In the genomic region with DNA sequence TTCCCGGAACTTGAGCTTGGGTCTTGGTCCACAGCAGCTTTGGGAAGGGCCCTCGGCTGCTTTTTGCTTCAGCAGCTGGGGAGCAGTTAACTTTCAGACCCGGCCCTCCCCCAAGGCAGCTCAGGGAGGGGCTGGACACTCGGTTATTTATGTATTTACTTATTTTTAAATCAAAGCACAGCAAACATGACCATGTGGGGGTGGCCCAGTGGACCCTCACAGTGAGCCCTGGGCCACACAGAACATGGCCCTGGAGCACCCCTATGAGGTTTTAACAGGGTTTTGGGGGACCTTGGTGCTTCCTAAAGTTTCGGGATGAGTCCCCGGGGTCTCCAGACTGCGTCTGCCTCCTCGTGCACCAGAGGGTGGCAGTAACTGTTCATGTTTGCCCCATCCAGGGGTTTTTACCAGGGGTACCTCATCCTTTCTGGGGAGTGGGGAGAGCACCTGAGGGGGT, we compare ENCODE assay signal across 17 cellular contexts. TPM values are rescaled to one million over a fixed set of nuclear protein-coding genes. Genes with fewer than 3 reads are reported as not detected.
DNase-seq lines count a peak whose midpoint lies in the region; FAIRE-seq and TF ChIP-seq lines count a peak whose summit lies in the region.
"Had no signal": no experiment of that assay in that cellular context is flagged by ENCODE, and none has a peak within 500 bp of the region (broad histone marks: within the 10 kb centered on the region; RNA-seq: fewer than 3 reads in every experiment).

No MANE protein-coding gene starts in this region.

- H4K91ac ChIP-seq in H1 (replicated peaks; ENCODE audit: insufficient read length, low read length), result no peak overlapping the region

- H3K14ac ChIP-seq in H1 (ENCODE audit: insufficient read length), result no peak overlapping the region

- H3K9me3 ChIP-seq in H1 (ENCODE audit: insufficient read depth in 2 of 2, low read depth in 1 of 2, low read length in 1 of 2), result no peaks in the 10 kb centered on the region
- H3K9me3 ChIP-seq: HAP-1, tibial nerve had no signal

- H2BK5ac ChIP-seq in H1 (ENCODE audit: low read depth, low read length), result no peak overlapping the region

- peaks cover 10% of the 10 kb centered on the region for H3K4me1 Mint-ChIP-seq in neural crest cell

- no peak overlapping the region for H3K56ac ChIP-seq in H1 (replicated peaks; ENCODE audit: insufficient read length, low read depth, low read length)

- H3K4ac ChIP-seq in H1 (replicated peaks; ENCODE audit: insufficient read length, low read depth, low read length), result no peak overlapping the region

- no peak overlapping the region for H2BK15ac ChIP-seq in H1 (ENCODE audit: low read length)

- no peak for FAIRE-seq in H1 (lab: Jason Lieb, UNC)
- FAIRE-seq: endothelial cell of umbilical vein had no signal

- H3K4me3 ChIP-seq in H1 (ENCODE audit: extremely low read depth in 1 of 4, insufficient read depth in 2 of 4, low read depth in 3 of 4, low read length in 4 of 4), result no peak overlapping the region
- H3K4me3 ChIP-seq: HAP-1, tibial nerve had no signal

- H4K5ac ChIP-seq in H1 (ENCODE audit: insufficient read length, low read depth, low read length), result no peak overlapping the region

- H2AFZ ChIP-seq in H1 (ENCODE audit: low read length), result no peak overlapping the region

- no peak overlapping the region for H3K27ac Mint-ChIP-seq in neural crest cell (ENCODE audit: unreplicated experiment)

- 77% methylated on average over 8 of the region's 8 CpGs; no CpG with 5 or more reads in 1 of the 2 experiments for WGBS in H1 (ENCODE audit: extremely low coverage in 1 of 2, insufficient coverage in 1 of 2, insufficient read length in 1 of 2, insufficient replicate concordance in 2 of 2, low coverage in 1 of 2, low lambda C conversion rate in 2 of 2, missing lambda C conversion rate in 1 of 2), 2 experiments

- H3K36me3 ChIP-seq in H1 (ENCODE audit: control insufficient read depth in 2 of 4, insufficient read depth in 4 of 4, low read length in 3 of 4), result no peaks in the 10 kb centered on the region
- H3K36me3 ChIP-seq: HAP-1, tibial nerve had no signal

- peaks cover 3% of the 10 kb centered on the region for H3K27me3 Mint-ChIP-seq in neural crest cell (ENCODE audit: low read depth)

- no peak for TF ChIP-seq EP300 in H1 (IDR thresholded peaks at IDR 0.05; ENCODE audit: borderline replicate concordance in 1 of 2, low read depth in 2 of 2, low read length in 2 of 2)

- H3K4me2 ChIP-seq in H1 (ENCODE audit: insufficient read depth in 1 of 2, low read depth in 2 of 2, low read length in 2 of 2), result no peak overlapping the region

- H3K23me2 ChIP-seq in H1 (ENCODE audit: low read depth, low read length), result no peaks in the 10 kb centered on the region

- TF ChIP-seq POLR2A in H1 (IDR thresholded peaks at IDR 0.05; ENCODE audit: control extremely low read depth in 1 of 2, low read depth in 2 of 2, low read length in 2 of 2), result no peak

- H3K18ac ChIP-seq in H1 (ENCODE audit: extremely low read depth, low read length), result no peak overlapping the region

- H2BK120ac ChIP-seq in H1 (replicated peaks; ENCODE audit: low read depth, low read length), result no peak overlapping the region

- H3K36me3 Mint-ChIP-seq in neural crest cell (ENCODE audit: low read depth), result no peaks in the 10 kb centered on the region

- no peak overlapping the region for H3K27ac ChIP-seq in H1 (ENCODE audit: low read depth, low read length)
- H3K27ac ChIP-seq: tibial nerve had no signal

- no peak overlapping the region for H2BK12ac ChIP-seq in H1 (ENCODE audit: low read depth, low read length)

- H3K23ac ChIP-seq in H1 (ENCODE audit: insufficient read length), result no peak overlapping the region

- H3K79me1 ChIP-seq in H1 (ENCODE audit: low read depth, low read length), result no peaks in the 10 kb centered on the region

- H3K27me3 ChIP-seq in H1 (replicated peaks in 1 of 4; ENCODE audit: control insufficient read depth in 3 of 4, extremely low read depth in 1 of 4, insufficient read depth in 3 of 4, low read length in 3 of 4), result no peaks in the 10 kb centered on the region

- TF ChIP-seq RAD21 in H1 (IDR thresholded peaks at IDR 0.05 in 1 of 2, conservative IDR thresholded peaks at IDR 0.05 in 1 of 2; ENCODE audit: low read depth in 2 of 2, low read length in 2 of 2), result peak; percentile 85 to 89

- no peak overlapping the region for H4K8ac ChIP-seq in H1 (ENCODE audit: extremely low read depth, insufficient read depth, low read length)

- POLR2A ChIA-PET in H1 (lab: Charles Lee; ENCODE audit: partially characterized antibody), result interaction anchor here (1.0 kb wide), 1 partner anchor 71 kb away, joined by 3 read pairs; the partner anchor contains the start of gene TCEA2

- H3K4me3 Mint-ChIP-seq in neural crest cell, result no peak overlapping the region

- peak; percentile 60 to 75 (median 62) for TF ChIP-seq CTCF in H1 (IDR thresholded peaks at IDR 0.05; ENCODE audit: control extremely low read depth in 1 of 3, insufficient read depth in 1 of 3, low read depth in 1 of 3, low read length in 3 of 3)
- TF ChIP-seq CTCF in neural crest cell (conservative IDR thresholded peaks at IDR 0.05), result peak; percentile 27

- H2AK5ac ChIP-seq in H1 (ENCODE audit: low read depth, low read length), result no peak overlapping the region

- H3K79me2 ChIP-seq in H1 (ENCODE audit: control insufficient read depth in 1 of 2, insufficient read depth in 2 of 2, low read length in 2 of 2), result no peaks in the 10 kb centered on the region

- no peaks in the 10 kb centered on the region for H3K9me3 Mint-ChIP-seq in neural crest cell

- CTCF ChIA-PET in H1 (lab: Charles Lee; ENCODE audit: partially characterized antibody), result interaction anchor here (0.6 to 1.0 kb wide), 5 partner anchors 14 to 121 kb away, joined by 3 to 4 read pairs (median 3); no protein-coding TSS in a partner anchor

- H4K20me1 ChIP-seq in H1 (replicated peaks in 1 of 2; ENCODE audit: control insufficient read depth in 1 of 2, insufficient read depth in 2 of 2, low read length in 2 of 2), result no peaks in the 10 kb centered on the region

- DNase-seq in NCI-H1092 treated with DMSO at 0.1 percent for 48 hours (lab: John Stamatoyannopoulos, UW) (peak; percentile 48), NCI-H1092 (lab: John Stamatoyannopoulos, UW) (no peak), HT-29 (ENCODE audit: low spot score) (peak; percentile 45), H1 (ENCODE audit: low read depth in 1 of 2, low spot score in 2 of 2) (peak in 1 of 2 experiments; percentile 57), neural crest cell (ENCODE audit: low read depth, low spot score) (no peak), HUDEP-2 (lab: John Stamatoyannopoulos, UW; ENCODE audit: unreplicated experiment in 76 of 76) (no peak), midbrain (lab: John Stamatoyannopoulos, UW) (no peak), DMS114 treated with DMSO at 0.1 percent for 48 hours (lab: John Stamatoyannopoulos, UW; ENCODE audit: unreplicated experiment) (no peak)
- DNase-seq: 8988T, GDM1, kidney glomerular epithelial cell, MM.1S had no signal

- no peak overlapping the region for H3K9ac ChIP-seq in H1 (replicated peaks in 1 of 4; ENCODE audit: extremely low read depth in 1 of 4, low read depth in 3 of 4, low read length in 3 of 4)

- H2BK20ac ChIP-seq in H1 (ENCODE audit: low read length), result no peak overlapping the region

- no peaks in the 10 kb centered on the region; a peak in 1 of 7 replicates for H3K4me1 ChIP-seq in H1 (replicated peaks in 1 of 4; ENCODE audit: control insufficient read depth in 3 of 4, insufficient read depth in 4 of 4, low read length in 3 of 4)
- H3K4me1 ChIP-seq: HAP-1, tibial nerve had no signal

RNA-seq across cellular contexts. Expression of gene NPBWR2, which starts 26.6 kb away (rescaled TPM):
- total RNA-seq in HT-29 (2014; rRNA removed; shearing (Covaris generic)), result not detected in 2 replicates
- total RNA-seq in H1 (2021; fragmentation: NEBNext Ultra II Directional; extraction: Animal tissue kit (Norgen Biotek cat#: 25700)), result not detected in 2 replicates
- not detected in 2 replicates for polyA plus RNA-seq in H1 (2011; rRNA removed)
- polyA plus RNA-seq in H1 (2011; cell fraction: cytosol; rRNA removed), result not detected
- not detected for polyA plus RNA-seq in H1 (2011; cell fraction: nucleus; rRNA removed)
- polyA plus RNA-seq in H1 (2012, experiment 1 of 2), result 0.11 TPM in 1 of 4 replicates, not detected in the others
- not detected for polyA plus RNA-seq in H1 (2012, experiment 2 of 2)
- polyA plus RNA-seq in H1 (2013, experiment 1 of 2), result not detected
- polyA plus RNA-seq in H1 (2013, experiment 2 of 2), result not detected
- polyA minus RNA-seq in H1 (2011; rRNA and poly(A)+ RNA removed), result not detected in 2 replicates
- polyA minus RNA-seq in H1 (2011; cell fraction: cytosol; rRNA and poly(A)+ RNA removed), result not detected
- not detected for polyA minus RNA-seq in H1 (2011; cell fraction: nucleus; rRNA and poly(A)+ RNA removed)
- total RNA-seq in neural crest cell, result not detected in 2 replicates
- total RNA-seq: activated CD8-positive, alpha-beta memory T cell treated with anti-CD3 and anti-CD28 coated beads for 36 hours; endothelial cell of umbilical vein; T-helper 1 cell treated with Interleukin-12 subunit alpha and Interleukin-12 subunit beta and Interleukin-4 antibody, amounts not matched to agents 30 ng/mL and 1 ng/mL, for 36 hours; tibial nerve had no signal
- polyA plus RNA-seq: endothelial cell of umbilical vein had no signal

RNA-seq across cellular contexts. Expression of gene MYT1, which starts 30.3 kb away (rescaled TPM):
- total RNA-seq in HT-29 (2014; rRNA removed; shearing (Covaris generic)), result 2.8 and 5.8 TPM in 2 replicates
- total RNA-seq in H1 (2021; fragmentation: NEBNext Ultra II Directional; extraction: Animal tissue kit (Norgen Biotek cat#: 25700)), result 1.1 and 2.0 TPM in 2 replicates
- 0.63 and 1.0 TPM in 2 replicates for polyA plus RNA-seq in H1 (2011; rRNA removed)
- polyA plus RNA-seq in H1 (2011; cell fraction: cytosol; rRNA removed), result 0.96 TPM
- polyA plus RNA-seq in H1 (2011; cell fraction: nucleus; rRNA removed), result 2.8 TPM
- polyA plus RNA-seq in H1 (2012, experiment 1 of 2), result 0.51 to 1.5 TPM (median 1.1 TPM) in 4 replicates
- polyA plus RNA-seq in H1 (2012, experiment 2 of 2), result 0.24 TPM
- 1.2 TPM for polyA plus RNA-seq in H1 (2013, experiment 1 of 2)
- polyA plus RNA-seq in H1 (2013, experiment 2 of 2), result 0.90 TPM
- polyA minus RNA-seq in H1 (2011; rRNA and poly(A)+ RNA removed), result 0.88 and 0.95 TPM in 2 replicates
- 1.3 TPM for polyA minus RNA-seq in H1 (2011; cell fraction: cytosol; rRNA and poly(A)+ RNA removed)
- polyA minus RNA-seq in H1 (2011; cell fraction: nucleus; rRNA and poly(A)+ RNA removed), result 1.00 TPM
- total RNA-seq in neural crest cell, result 4.0 and 4.3 TPM in 2 replicates
- total RNA-seq: activated CD8-positive, alpha-beta memory T cell treated with anti-CD3 and anti-CD28 coated beads for 36 hours; endothelial cell of umbilical vein; T-helper 1 cell treated with Interleukin-12 subunit alpha and Interleukin-12 subunit beta and Interleukin-4 antibody, amounts not matched to agents 30 ng/mL and 1 ng/mL, for 36 hours; tibial nerve had no signal
- polyA plus RNA-seq: endothelial cell of umbilical vein had no signal

RNA-seq across cellular contexts. Expression of gene LKAAEAR1, which starts 49.8 kb away (rescaled TPM):
- total RNA-seq in HT-29 (2014; rRNA removed; shearing (Covaris generic)), result not detected in 2 replicates
- total RNA-seq in H1 (2021; fragmentation: NEBNext Ultra II Directional; extraction: Animal tissue kit (Norgen Biotek cat#: 25700)), result 0.41 and 0.52 TPM in 2 replicates
- polyA plus RNA-seq in H1 (2011; rRNA removed), result 0.53 and 0.91 TPM in 2 replicates
- 0.65 TPM for polyA plus RNA-seq in H1 (2011; cell fraction: cytosol; rRNA removed)
- 0.34 TPM for polyA plus RNA-seq in H1 (2011; cell fraction: nucleus; rRNA removed)
- 0.24 TPM in 1 of 4 replicates, not detected in the others for polyA plus RNA-seq in H1 (2012, experiment 1 of 2)
- polyA plus RNA-seq in H1 (2012, experiment 2 of 2), result not detected
- 0.20 TPM for polyA plus RNA-seq in H1 (2013, experiment 1 of 2)
- 0.28 TPM for polyA plus RNA-seq in H1 (2013, experiment 2 of 2)
- not detected in 2 replicates for polyA minus RNA-seq in H1 (2011; rRNA and poly(A)+ RNA removed)
- polyA minus RNA-seq in H1 (2011; cell fraction: cytosol; rRNA and poly(A)+ RNA removed), result not detected
- polyA minus RNA-seq in H1 (2011; cell fraction: nucleus; rRNA and poly(A)+ RNA removed), result not detected
- total RNA-seq in neural crest cell, result not detected in 2 replicates
- total RNA-seq: endothelial cell of umbilical vein; T-helper 1 cell treated with Interleukin-12 subunit alpha and Interleukin-12 subunit beta and Interleukin-4 antibody, amounts not matched to agents 30 ng/mL and 1 ng/mL, for 36 hours had no signal

RNA-seq across cellular contexts. Expression of gene OPRL1, which starts 54.1 kb away (rescaled TPM):
- 1.2 and 1.5 TPM in 2 replicates for total RNA-seq in HT-29 (2014; rRNA removed; shearing (Covaris generic))
- total RNA-seq in H1 (2021; fragmentation: NEBNext Ultra II Directional; extraction: Animal tissue kit (Norgen Biotek cat#: 25700)), result 0.52 and 0.63 TPM in 2 replicates
- 0.98 and 2.0 TPM in 2 replicates for polyA plus RNA-seq in H1 (2011; rRNA removed)
- 1.3 TPM for polyA plus RNA-seq in H1 (2011; cell fraction: cytosol; rRNA removed)
- 2.1 TPM for polyA plus RNA-seq in H1 (2011; cell fraction: nucleus; rRNA removed)
- polyA plus RNA-seq in H1 (2012, experiment 1 of 2), result 0.52 to 1.4 TPM (median 1.1 TPM) in 4 replicates
- 0.81 TPM for polyA plus RNA-seq in H1 (2012, experiment 2 of 2)
- 0.39 TPM for polyA plus RNA-seq in H1 (2013, experiment 1 of 2)
- 0.46 TPM for polyA plus RNA-seq in H1 (2013, experiment 2 of 2)
- polyA minus RNA-seq in H1 (2011; rRNA and poly(A)+ RNA removed), result 1.2 and 1.4 TPM in 2 replicates
- polyA minus RNA-seq in H1 (2011; cell fraction: cytosol; rRNA and poly(A)+ RNA removed), result 1.4 TPM
- 0.50 TPM for polyA minus RNA-seq in H1 (2011; cell fraction: nucleus; rRNA and poly(A)+ RNA removed)
- total RNA-seq in neural crest cell, result 0.93 and 0.96 TPM in 2 replicates

RNA-seq across cellular contexts. Expression of gene RGS19, which starts 54.7 kb away (rescaled TPM):
- 89.2 and 99.8 TPM in 2 replicates for total RNA-seq in HT-29 (2014; rRNA removed; shearing (Covaris generic))
- 12.7 and 13.1 TPM in 2 replicates for total RNA-seq in H1 (2021; fragmentation: NEBNext Ultra II Directional; extraction: Animal tissue kit (Norgen Biotek cat#: 25700))
- 16.8 and 21.9 TPM in 2 replicates for polyA plus RNA-seq in H1 (2011; rRNA removed)
- polyA plus RNA-seq in H1 (2011; cell fraction: cytosol; rRNA removed), result 14.6 TPM
- 18.9 TPM for polyA plus RNA-seq in H1 (2011; cell fraction: nucleus; rRNA removed)
- polyA plus RNA-seq in H1 (2012, experiment 1 of 2), result 9.5 to 12.1 TPM (median 10.6 TPM) in 4 replicates
- polyA plus RNA-seq in H1 (2012, experiment 2 of 2), result 8.8 TPM
- polyA plus RNA-seq in H1 (2013, experiment 1 of 2), result 9.0 TPM
- polyA plus RNA-seq in H1 (2013, experiment 2 of 2), result 8.9 TPM
- polyA minus RNA-seq in H1 (2011; rRNA and poly(A)+ RNA removed), result 4.3 and 4.8 TPM in 2 replicates
- 8.7 TPM for polyA minus RNA-seq in H1 (2011; cell fraction: cytosol; rRNA and poly(A)+ RNA removed)
- 6.3 TPM for polyA minus RNA-seq in H1 (2011; cell fraction: nucleus; rRNA and poly(A)+ RNA removed)
- 11.1 and 11.7 TPM in 2 replicates for total RNA-seq in neural crest cell

Comparison
In these comparisons a context has a peak if more than half of its experiments do, and no peak if none do; other contexts are left out.
1. DNase-seq: peak in NCI-H1092 treated with DMSO at 0.1 percent for 48 hours (single experiment) and HT-29 (single experiment); none in NCI-H1092 (single experiment), neural crest cell (single experiment), HUDEP-2 (0 of 76), midbrain (single experiment) and DMS114 treated with DMSO at 0.1 percent for 48 hours (single experiment).